Comparison of ENCODE assay signal across 8 cellular contexts in genomic region chr5:124963236-124963929, GRCh38.
DNase-seq lines count a peak whose midpoint lies in the region; ATAC-seq, FAIRE-seq and TF ChIP-seq lines count a peak whose summit lies in the region.

No MANE protein-coding gene starts in this region.

- intact Hi-C loops in Panc1 (cut with micrococcal nuclease; ENCODE audit: unreplicated experiment), result no loop called here

- POLR2A ChIA-PET in Panc1 (lab: Charles Lee), result interaction anchor here (0.6 kb wide), 1 partner anchor 839 kb away, joined by 5 read pairs; no protein-coding TSS in a partner anchor

- no peak overlapping the region for H3K4me3 ChIP-seq in Panc1 (ENCODE audit: low read depth in 2 of 2, low read length in 2 of 2)
- H3K4me3 ChIP-seq in fibroblast of the aortic adventitia (ENCODE audit: low read depth, low read length), result no peak overlapping the region

- H3K27me3 Mint-ChIP-seq in stimulated activated memory B cell treated with anti-CD40 and anti-IgM and Interleukin-4, amounts not matched to agents 10 μg/mL and 1 μg/mL and 100 μg/mL, for 72 hours, result no peaks in the 10 kb centered on the region

- TF ChIP-seq CTCF in Panc1 (IDR thresholded peaks at IDR 0.05) (no peak), fibroblast of the aortic adventitia (IDR thresholded peaks at IDR 0.05; ENCODE audit: insufficient read depth, low read length) (no peak)

- H3K27ac Mint-ChIP-seq in stimulated activated memory B cell treated with anti-CD40 and anti-IgM and Interleukin-4, amounts not matched to agents 10 μg/mL and 1 μg/mL and 100 μg/mL, for 72 hours, result peak overlapping the region; percentile 7

- H3K4me1 ChIP-seq in Panc1 (ENCODE audit: control insufficient read depth, insufficient read depth, low read length), result no peaks in the 10 kb centered on the region

- H3K4me3 Mint-ChIP-seq in stimulated activated memory B cell treated with anti-CD40 and anti-IgM and Interleukin-4, amounts not matched to agents 10 μg/mL and 1 μg/mL and 100 μg/mL, for 72 hours, result no peak overlapping the region

- no peaks in the 10 kb centered on the region for H3K36me3 Mint-ChIP-seq in stimulated activated memory B cell treated with anti-CD40 and anti-IgM and Interleukin-4, amounts not matched to agents 10 μg/mL and 1 μg/mL and 100 μg/mL, for 72 hours

- H3K27ac ChIP-seq in Panc1 (ENCODE audit: low read length), result peak overlapping the region; percentile 19; the same call in 1 of the 2 replicates

- H3K9me3 ChIP-seq in Panc1 (ENCODE audit: control insufficient read depth, insufficient read depth, low read depth, low read length), result no peaks in the 10 kb centered on the region

- H3K9me3 Mint-ChIP-seq in stimulated activated memory B cell treated with anti-CD40 and anti-IgM and Interleukin-4, amounts not matched to agents 10 μg/mL and 1 μg/mL and 100 μg/mL, for 72 hours, result no peaks in the 10 kb centered on the region

- no peak for FAIRE-seq in urothelium cell line (lab: Jason Lieb, UNC)

- H3K4me1 Mint-ChIP-seq in stimulated activated memory B cell treated with anti-CD40 and anti-IgM and Interleukin-4, amounts not matched to agents 10 μg/mL and 1 μg/mL and 100 μg/mL, for 72 hours, result peaks cover 12% of the 10 kb centered on the region

- no peak for ATAC-seq in Panc1
- no peak for ATAC-seq in stimulated activated memory B cell treated with anti-CD40 and anti-IgM and Interleukin-4, amounts not matched to agents 10 μg/mL and 1 μg/mL and 100 μg/mL, for 72 hours
- no peak for ATAC-seq in GM21528 (IDR thresholded peaks at IDR 0.05; ENCODE audit: low FRiP score, unreplicated experiment)

- H3K27me3 ChIP-seq in Panc1 (ENCODE audit: control insufficient read depth, insufficient read depth, low read length), result no peaks in the 10 kb centered on the region

- H3K36me3 ChIP-seq in Panc1 (ENCODE audit: control insufficient read depth, insufficient read depth, low read length), result no peaks in the 10 kb centered on the region

- CTCF ChIA-PET in Panc1 (lab: Charles Lee), result no interaction called here

- in situ Hi-C loops in Panc1 (cut with HindIII; ENCODE audit: low pct_unique_long_range_greater_than_20kb, low sequenced_read_pairs), result no loop called here

- BruUV-seq in Panc1 (replicated peaks; lab: Mats Ljungman, UMichigan), result no TSS peak

- DNase-seq in HCEC 1CT (peak; percentile 85), Panc1 (ENCODE audit: low read depth, low spot score) (no peak), fibroblast of the aortic adventitia (ENCODE audit: low read depth) (peak; percentile 61), DMS 273 treated with DMSO at 0.1 percent for 48 hours (lab: John Stamatoyannopoulos, UW) (no peak), RKO (ENCODE audit: low spot score) (no peak), urothelium cell line (ENCODE audit: low spot score) (no peak)

Comparison
In these comparisons a context has a peak if more than half of its experiments do, and no peak if none do; other contexts are left out.
1. DNase-seq: peak in HCEC 1CT (single experiment) and fibroblast of the aortic adventitia (single experiment); none in Panc1 (single experiment), DMS 273 treated with DMSO at 0.1 percent for 48 hours (single experiment), RKO (single experiment) and urothelium cell line (single experiment).